In genomic region chr5:6725448-6725847, GRCh38 we compare ENCODE assay signal across 19 cellular contexts.
"Had no signal": no experiment of that assay in that cellular context is flagged by ENCODE, and none has a peak within 500 bp of the region (broad histone marks: within the 10 kb centered on the region; RNA-seq: fewer than 3 reads in every experiment).

No MANE protein-coding gene starts in this region.

- H3K36me3 ChIP-seq: colonic mucosa, gastrocnemius medialis, left ventricle myocardium inferior, prostate gland, transverse colon, vagina had no signal

- H3K27ac ChIP-seq: colonic mucosa, esophagus squamous epithelium, gastrocnemius medialis, left ventricle myocardium inferior, prostate gland, spleen, stomach, suprapubic skin, transverse colon, vagina had no signal

- ATAC-seq: activated naive CD4-positive, alpha-beta T cell treated with anti-CD3 and anti-CD28 coated beads, Interleukin-2, amount 50 U/mL, for 72 hours; gastrocnemius medialis; natural killer cell had no signal

- H3K27ac Mint-ChIP-seq: activated CD4-positive, alpha-beta memory T cell treated with anti-CD3 and anti-CD28 coated beads, Interleukin-2, amount 10 ng/mL, durations not matched to agents 7 days and 5 days; endodermal cell; natural killer cell had no signal

- DNase-seq: activated CD4-positive, alpha-beta memory T cell treated with anti-CD3 and anti-CD28 coated beads, Interleukin-2, amount 10 ng/mL, durations not matched to agents 7 days and 5 days; activated CD4-positive, alpha-beta T cell treated with anti-CD3 and anti-CD28 coated beads for 48 hours; activated T-cell treated with anti-CD3 and anti-CD28 coated beads for 4 hours; central memory CD4-positive, alpha-beta T cell; colonic mucosa; endodermal cell; esophagus squamous epithelium; gastrocnemius medialis; hypothalamus; left ventricle myocardium inferior; natural killer cell; spleen; stimulated activated CD4-positive, alpha-beta T cell treated with anti-CD3 and anti-CD28 coated beads, Interleukin-4, amount 100 ng/mL, for 1 hour; stomach; transverse colon had no signal

- H3K9me3 ChIP-seq: colonic mucosa, esophagus squamous epithelium, gastrocnemius medialis, left ventricle myocardium inferior, prostate gland, spleen, stomach, suprapubic skin, transverse colon, vagina had no signal

- H3K9me3 Mint-ChIP-seq: activated CD4-positive, alpha-beta memory T cell treated with anti-CD3 and anti-CD28 coated beads, Interleukin-2, amount 10 ng/mL, durations not matched to agents 7 days and 5 days; activated naive CD4-positive, alpha-beta T cell treated with anti-CD3 and anti-CD28 coated beads, Interleukin-2, amount 50 U/mL, for 72 hours; endodermal cell; natural killer cell had no signal

- H3K27me3 Mint-ChIP-seq: activated CD4-positive, alpha-beta memory T cell treated with anti-CD3 and anti-CD28 coated beads, Interleukin-2, amount 10 ng/mL, durations not matched to agents 7 days and 5 days had no signal

- H3K4me3 Mint-ChIP-seq: activated CD4-positive, alpha-beta memory T cell treated with anti-CD3 and anti-CD28 coated beads, Interleukin-2, amount 10 ng/mL, durations not matched to agents 7 days and 5 days; endodermal cell; natural killer cell had no signal

- H3K27me3 ChIP-seq: colonic mucosa, esophagus squamous epithelium, gastrocnemius medialis, spleen, stomach, suprapubic skin, transverse colon, vagina had no signal

- H3K4me3 ChIP-seq: colonic mucosa, esophagus squamous epithelium, gastrocnemius medialis, left ventricle myocardium inferior, prostate gland, spleen, stomach, suprapubic skin, transverse colon, vagina had no signal

- H3K36me3 Mint-ChIP-seq: natural killer cell had no signal
